10 cellular contexts compared by ENCODE assay signal in genomic region chr1:173149887-173150286, GRCh38. TPM values are rescaled to one million over a fixed set of nuclear protein-coding genes. Genes with fewer than 3 reads are reported as not detected.
DNase-seq lines count a peak whose midpoint lies in the region; ATAC-seq, FAIRE-seq and TF ChIP-seq lines count a peak whose summit lies in the region.
"Had no signal": no experiment of that assay in that cellular context is flagged by ENCODE, and none has a peak within 500 bp of the region (broad histone marks: within the 10 kb centered on the region; RNA-seq: fewer than 3 reads in every experiment).

No MANE protein-coding gene starts in this region.

- peak overlapping the region; percentile 65 for H3K27ac Mint-ChIP-seq in neural crest cell (ENCODE audit: unreplicated experiment)

- peaks cover 6% of the 10 kb centered on the region for H3K36me3 Mint-ChIP-seq in neural crest cell (ENCODE audit: low read depth)

- no peak overlapping the region for H3K4me3 ChIP-seq in bronchial epithelial cell (ENCODE audit: low read depth, low read length)
- H3K4me3 ChIP-seq: heart left ventricle had no signal

- TF ChIP-seq CTCF in bronchial epithelial cell (IDR thresholded peaks at IDR 0.05; ENCODE audit: insufficient read depth, low read length, severe bottlenecking): no peak
- no peak for TF ChIP-seq CTCF in neural crest cell (conservative IDR thresholded peaks at IDR 0.05)

- no peaks in the 10 kb centered on the region for H3K4me1 Mint-ChIP-seq in neural crest cell

- peaks cover 2% of the 10 kb centered on the region for H3K27me3 Mint-ChIP-seq in neural crest cell (ENCODE audit: low read depth)

- H3K9me3 Mint-ChIP-seq in neural crest cell: peaks cover 22% of the 10 kb centered on the region

- no peaks in the 10 kb centered on the region for H3K36me3 ChIP-seq in bronchial epithelial cell (ENCODE audit: control insufficient read depth, insufficient read depth, low read length)
- H3K36me3 ChIP-seq: heart left ventricle had no signal

- H3K4me3 Mint-ChIP-seq in neural crest cell: no peak overlapping the region

- ATAC-seq in HG02885 (IDR thresholded peaks at IDR 0.05; ENCODE audit: poor library complexity, unreplicated experiment): no peak

- H3K27me3 ChIP-seq in bronchial epithelial cell (ENCODE audit: control insufficient read depth, insufficient read depth, low read length): no peaks in the 10 kb centered on the region
- H3K27me3 ChIP-seq: heart left ventricle had no signal

- DNase-seq in EH (ENCODE audit: low read depth): peak; percentile 62
- DNase-seq in M059J (ENCODE audit: low read depth): peak; percentile 63
- peak; percentile 91 for DNase-seq in bronchial epithelial cell (ENCODE audit: low read depth)
- no peak for DNase-seq in neural crest cell (ENCODE audit: low read depth, low spot score)
- DNase-seq in NCI-H446 treated with DMSO at 0.1 percent for 48 hours (lab: John Stamatoyannopoulos, UW): no peak
- DNase-seq in GM12892 (ENCODE audit: insufficient read length): no peak
- DNase-seq in activated gamma-delta T cell treated with Interleukin-2 at 50 U/mL for 16 hours: no peak
- DNase-seq: activated CD4-positive, alpha-beta T cell treated with anti-CD3 and anti-CD28 coated beads, Interleukin-2, amount 50 U/mL, for 48 hours; heart left ventricle had no signal

- TF ChIP-seq POLR2A in GM12892 (IDR thresholded peaks at IDR 0.05; ENCODE audit: low read depth, low read length): no peak

- no peak for FAIRE-seq in bronchial epithelial cell (lab: Jason Lieb, UNC)
- FAIRE-seq in GM12892 (lab: Jason Lieb, UNC): no peak

RNA-seq across cellular contexts. Expression of gene TNFSF4, which starts 57.2 kb away (rescaled TPM):
- 14.6 and 14.7 TPM in 2 replicates for total RNA-seq in M059J (2014; rRNA removed; shearing (Covaris generic))
- total RNA-seq in bronchial epithelial cell (under 0.01 and 0.13 TPM in 2 replicates), neural crest cell (0.57 and 1.1 TPM in 2 replicates)
- 12.2 TPM for polyA plus RNA-seq in GM12892 (2012; ENCODE audit: missing spikeins)

Comparison
In these comparisons a context has a peak if more than half of its experiments do, and no peak if none do; other contexts are left out.
1. DNase-seq: peak in EH (single experiment), M059J (single experiment) and bronchial epithelial cell (single experiment); none in neural crest cell (single experiment), NCI-H446 treated with DMSO at 0.1 percent for 48 hours (single experiment), GM12892 (single experiment) and activated gamma-delta T cell treated with Interleukin-2 at 50 U/mL for 16 hours (single experiment).